Comparison of ENCODE assay signal across 14 cellular contexts in the genomic region with DNA sequence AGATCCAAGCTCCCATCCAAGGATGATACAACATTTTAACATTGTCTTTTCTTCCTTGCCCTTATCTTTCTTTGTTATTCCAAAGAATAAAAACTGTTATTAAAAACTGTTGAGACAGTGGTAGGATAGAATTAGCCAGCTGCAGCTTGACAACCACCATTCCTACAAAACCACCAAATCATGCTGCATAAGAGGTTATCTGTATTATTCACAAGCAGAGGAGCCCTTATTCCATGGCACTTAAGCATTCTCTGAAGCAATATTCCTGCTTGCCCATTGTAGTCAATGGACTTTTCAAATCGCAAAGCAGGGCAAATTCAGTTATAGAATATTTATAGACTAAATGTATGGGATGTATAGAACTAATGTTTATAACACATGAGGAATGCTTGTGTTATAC. TPM values are rescaled to one million over a fixed set of nuclear protein-coding genes. Genes with fewer than 3 reads are reported as not detected.
DNase-seq lines count a peak whose midpoint lies in the region; FAIRE-seq and TF ChIP-seq lines count a peak whose summit lies in the region.
"Had no signal": no experiment of that assay in that cellular context is flagged by ENCODE, and none has a peak within 500 bp of the region (broad histone marks: within the 10 kb centered on the region; RNA-seq: fewer than 3 reads in every experiment).

No MANE protein-coding gene starts in this region.

- no peaks in the 10 kb centered on the region for H3K27me3 ChIP-seq in spleen (replicated peaks in 1 of 7)
- H3K27me3 ChIP-seq: thyroid gland had no signal

- peaks cover 64% of the 10 kb centered on the region for H3K4me1 Mint-ChIP-seq in activated T-cell treated with anti-CD3 and anti-CD28 coated beads, Interleukin-2, amount 50 U/mL, for 24 hours (ENCODE audit: low read depth)
- peaks cover 53% of the 10 kb centered on the region for H3K4me1 Mint-ChIP-seq in activated T-helper 1 cell treated with anti-CD3 and anti-CD28 coated beads, Interleukin-12 subunit alpha, Interleukin-12 subunit beta, Interleukin-2, Interleukin-4 antibody, amounts not matched to agents 30 ng/mL and 10 ng/mL and 1 ng/mL, durations not matched to agents 14 hours and 24 hours and 36 hours (ENCODE audit: low read depth)

- WGBS in spleen, 5 donors = 85 to 98% (median 93%) methylated on average over 1 of the region's 1 CpG

- no peaks in the 10 kb centered on the region for H3K36me3 ChIP-seq in spleen
- H3K36me3 ChIP-seq: thyroid gland had no signal

- H3K4me1 ChIP-seq in spleen = peaks cover 0 to 51% (median 23%) of the 10 kb centered on the region in 6 donors

- intact Hi-C loops in activated T-helper 1 cell treated with anti-CD3 and anti-CD28 coated beads, Interleukin-12 subunit alpha, Interleukin-12 subunit beta, Interleukin-2, Interleukin-4 antibody, amounts not matched to agents 30 ng/mL and 10 ng/mL and 1 ng/mL, durations not matched to agents 14 hours and 24 hours and 36 hours (cut with micrococcal nuclease) = loop anchor here (5.0 kb wide), 1 partner anchor 34 kb away; no protein-coding TSS in a partner anchor
- intact Hi-C loops in spleen (cut with DNase I; ENCODE audit: low total_unique reads) = no loop called here

- no peaks in the 10 kb centered on the region for H3K9me3 ChIP-seq in spleen
- H3K9me3 ChIP-seq: thyroid gland had no signal

- H3K27ac ChIP-seq in spleen = no peak overlapping the region
- H3K27ac ChIP-seq: thyroid gland had no signal

- no peak for TF ChIP-seq CTCF in spleen (IDR thresholded peaks at IDR 0.05 in 8 of 11, conservative IDR thresholded peaks at IDR 0.05 in 3 of 11)

- peaks cover 10% of the 10 kb centered on the region for H3K36me3 Mint-ChIP-seq in activated T-cell treated with anti-CD3 and anti-CD28 coated beads, Interleukin-2, amount 50 U/mL, for 24 hours (ENCODE audit: low read depth)
- H3K36me3 Mint-ChIP-seq in activated T-helper 1 cell treated with anti-CD3 and anti-CD28 coated beads, Interleukin-12 subunit alpha, Interleukin-12 subunit beta, Interleukin-2, Interleukin-4 antibody, amounts not matched to agents 30 ng/mL and 10 ng/mL and 1 ng/mL, durations not matched to agents 14 hours and 24 hours and 36 hours (ENCODE audit: low read depth) = peaks cover 23% of the 10 kb centered on the region

- H3K4me3 ChIP-seq in GM08714 (ENCODE audit: low read length) (peak overlapping the region; percentile 76), spleen (peak overlapping the region in 6 of 8 donors; percentile 6 to 71 (median 14))
- H3K4me3 ChIP-seq: K562, lung, thyroid gland had no signal

- FAIRE-seq in GM12892 (lab: Jason Lieb, UNC) = no peak
- FAIRE-seq: K562, TTC549 had no signal

- no peak for DNase-seq in activated T-cell treated with anti-CD3 and anti-CD28 coated beads, Interleukin-2, amount 50 U/mL, for 24 hours
- DNase-seq in activated T-cell treated with anti-CD3 and anti-CD28 coated beads for 4 hours = no peak
- DNase-seq in activated T-helper 1 cell treated with anti-CD3 and anti-CD28 coated beads, Interleukin-12 subunit alpha, Interleukin-12 subunit beta, Interleukin-2, Interleukin-4 antibody, amounts not matched to agents 30 ng/mL and 10 ng/mL and 1 ng/mL, durations not matched to agents 14 hours and 24 hours and 36 hours (ENCODE audit: low spot score) = no peak
- no peak for DNase-seq in spleen
- DNase-seq in GM12892 (ENCODE audit: insufficient read length) = no peak
- no peak for DNase-seq in medulla oblongata (ENCODE audit: extremely low spot score)
- DNase-seq in COR-L47 (lab: John Stamatoyannopoulos, UW) = no peak
- DNase-seq: NCI-H1417 treated with DMSO at 0.1 percent for 48 hours, NCI-H69, thyroid gland had no signal

- H3K27ac Mint-ChIP-seq in activated T-cell treated with anti-CD3 and anti-CD28 coated beads, Interleukin-2, amount 50 U/mL, for 24 hours = peak overlapping the region; percentile 66
- peak overlapping the region; percentile 72 for H3K27ac Mint-ChIP-seq in activated T-helper 1 cell treated with anti-CD3 and anti-CD28 coated beads, Interleukin-12 subunit alpha, Interleukin-12 subunit beta, Interleukin-2, Interleukin-4 antibody, amounts not matched to agents 30 ng/mL and 10 ng/mL and 1 ng/mL, durations not matched to agents 14 hours and 24 hours and 36 hours

- peak overlapping the region; percentile 66 for H3K4me3 Mint-ChIP-seq in activated T-cell treated with anti-CD3 and anti-CD28 coated beads, Interleukin-2, amount 50 U/mL, for 24 hours
- H3K4me3 Mint-ChIP-seq in activated T-helper 1 cell treated with anti-CD3 and anti-CD28 coated beads, Interleukin-12 subunit alpha, Interleukin-12 subunit beta, Interleukin-2, Interleukin-4 antibody, amounts not matched to agents 30 ng/mL and 10 ng/mL and 1 ng/mL, durations not matched to agents 14 hours and 24 hours and 36 hours = peak overlapping the region; percentile 86

- TF ChIP-seq POLR2A in spleen (IDR thresholded peaks at IDR 0.05) = no peak
- TF ChIP-seq POLR2A in GM12892 (IDR thresholded peaks at IDR 0.05; ENCODE audit: low read depth, low read length) = no peak

- no peaks in the 10 kb centered on the region for H3K27me3 Mint-ChIP-seq in activated T-cell treated with anti-CD3 and anti-CD28 coated beads, Interleukin-2, amount 50 U/mL, for 24 hours
- no peaks in the 10 kb centered on the region for H3K27me3 Mint-ChIP-seq in activated T-helper 1 cell treated with anti-CD3 and anti-CD28 coated beads, Interleukin-12 subunit alpha, Interleukin-12 subunit beta, Interleukin-2, Interleukin-4 antibody, amounts not matched to agents 30 ng/mL and 10 ng/mL and 1 ng/mL, durations not matched to agents 14 hours and 24 hours and 36 hours (ENCODE audit: insufficient read depth)

- H3K9me3 Mint-ChIP-seq in activated T-cell treated with anti-CD3 and anti-CD28 coated beads, Interleukin-2, amount 50 U/mL, for 24 hours = no peaks in the 10 kb centered on the region
- H3K9me3 Mint-ChIP-seq in activated T-helper 1 cell treated with anti-CD3 and anti-CD28 coated beads, Interleukin-12 subunit alpha, Interleukin-12 subunit beta, Interleukin-2, Interleukin-4 antibody, amounts not matched to agents 30 ng/mL and 10 ng/mL and 1 ng/mL, durations not matched to agents 14 hours and 24 hours and 36 hours = no peaks in the 10 kb centered on the region

RNA-seq across cellular contexts. Expression of gene ABCD2, which starts 3.4 kb away (rescaled TPM):
- total RNA-seq in activated T-helper 1 cell treated with anti-CD3 and anti-CD28 coated beads, Interleukin-12 subunit alpha, Interleukin-12 subunit beta, Interleukin-2, Interleukin-4 antibody, amounts not matched to agents 30 ng/mL and 10 ng/mL and 1 ng/mL, durations not matched to agents 14 hours and 24 hours and 36 hours = 7.8 and 8.0 TPM in 2 replicates
- total RNA-seq in spleen = 1 to 10 TPM; 1.7 to 3.4 (median 2.6) TPM
- under 1 TPM; 0.38 to 0.44 (median 0.41) TPM for polyA plus RNA-seq in spleen
- polyA plus RNA-seq in GM12892 (2012; ENCODE audit: missing spikeins) = 4.3 TPM
